Comparison of ENCODE assay signal across 9 cellular contexts in the genomic region with DNA sequence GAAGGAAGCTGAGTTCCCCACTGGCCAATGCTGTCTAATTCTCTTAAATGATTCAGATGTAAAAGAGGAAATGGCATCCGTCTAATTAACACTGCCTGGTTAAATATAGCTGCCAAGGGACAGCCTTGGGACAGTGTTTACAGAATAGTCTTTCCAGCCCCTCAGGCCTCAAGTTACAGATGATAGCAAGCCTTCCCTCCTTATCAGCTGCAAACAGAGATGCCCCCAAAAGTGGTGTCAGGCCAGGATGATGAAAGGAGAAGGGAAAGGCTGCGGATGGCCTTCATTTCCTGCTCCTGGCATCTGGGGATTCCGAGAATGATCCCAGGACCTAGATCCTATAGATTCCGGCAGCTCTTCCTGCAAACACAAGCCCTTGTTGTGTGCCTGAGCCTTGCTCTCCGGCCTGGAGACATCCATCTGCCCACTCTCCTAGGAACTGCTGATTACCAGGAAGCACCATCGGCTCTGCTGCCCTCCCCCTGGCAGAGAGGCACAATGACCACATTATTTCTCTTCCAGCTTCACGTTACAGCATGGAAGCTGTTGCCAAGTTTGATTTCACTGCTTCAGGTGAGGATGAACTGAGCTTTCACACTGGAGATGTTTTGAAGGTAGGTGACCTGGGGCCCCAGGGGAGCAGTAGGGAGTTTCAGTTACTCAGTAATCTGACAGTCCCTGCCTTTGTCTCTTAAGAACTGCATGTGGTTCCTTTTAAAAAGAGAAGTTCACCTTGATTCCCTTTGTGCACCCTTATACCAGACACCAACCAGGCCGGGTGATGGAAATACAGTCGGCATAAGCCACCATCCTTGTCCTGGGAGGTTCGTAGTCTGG. TPM values are rescaled to one million over a fixed set of nuclear protein-coding genes. Genes with fewer than 3 reads are reported as not detected.
DNase-seq lines count a peak whose midpoint lies in the region; ATAC-seq and TF ChIP-seq lines count a peak whose summit lies in the region.
"Had no signal": no experiment of that assay in that cellular context is flagged by ENCODE, and none has a peak within 500 bp of the region (broad histone marks: within the 10 kb centered on the region; RNA-seq: fewer than 3 reads in every experiment).

No MANE protein-coding gene starts in this region.

- H3K9ac ChIP-seq in BLaER1 treated with 17β-estradiol and CSF1 and Interleukin-3, amounts not matched to agents 10 nM and 100 nM = no peak overlapping the region; a peak in 1 of 22 replicates
- no peak overlapping the region for H3K9ac ChIP-seq in DND-41 (ENCODE audit: low read depth, low read length)

- H3K4me2 ChIP-seq in BLaER1 treated with 17β-estradiol and CSF1 and Interleukin-3, amounts not matched to agents 10 nM and 100 nM = peak overlapping the region; percentile 9 to 81 (median 63)
- no peak overlapping the region for H3K4me2 ChIP-seq in DND-41 (ENCODE audit: insufficient read depth, low read length)

- DNase-seq in DND-41 (no peak), OCI-M2 (lab: John Stamatoyannopoulos, UW; ENCODE audit: unreplicated experiment) (peak; percentile 65), foreskin melanocyte (peak; percentile 83), omental fat pad (ENCODE audit: low spot score) (no peak), retina (no peak), NCI-H82 treated with DMSO at 0.1 percent for 48 hours (lab: John Stamatoyannopoulos, UW; ENCODE audit: unreplicated experiment) (no peak)
- DNase-seq: RPMI8226 had no signal

- TF ChIP-seq CTCF in DND-41 (IDR thresholded peaks at IDR 0.05; ENCODE audit: borderline replicate concordance, extremely low read depth, low read length, poor library complexity, severe bottlenecking) (no peak), omental fat pad (IDR thresholded peaks at IDR 0.05) (no peak)

- H3K9me3 ChIP-seq in BLaER1 treated with 17β-estradiol and CSF1 and Interleukin-3, amounts not matched to agents 10 nM and 100 nM (replicated peaks in 1 of 11) = no peaks in the 10 kb centered on the region
- H3K9me3 ChIP-seq in DND-41 (ENCODE audit: insufficient read depth, low read length, severe bottlenecking) = no peaks in the 10 kb centered on the region

- H3K4me1 ChIP-seq in BLaER1 treated with 17β-estradiol and CSF1 and Interleukin-3, amounts not matched to agents 10 nM and 100 nM = peaks cover 32 to 62% (median 42%) of the 10 kb centered on the region in 10 experiments
- H3K4me1 ChIP-seq in DND-41 (ENCODE audit: insufficient read depth, low read length) = peaks cover 92% of the 10 kb centered on the region

- H2AFZ ChIP-seq in DND-41 (ENCODE audit: low read depth, low read length) = no peak overlapping the region

- H3K79me2 ChIP-seq in DND-41 (ENCODE audit: insufficient read depth, low read length) = peaks cover 85% of the 10 kb centered on the region

- ATAC-seq in DND-41 (ENCODE audit: insufficient read depth, low read depth) = no peak
- no peak for ATAC-seq in omental fat pad (ENCODE audit: low FRiP score)
- ATAC-seq in HG02840 (IDR thresholded peaks at IDR 0.05; ENCODE audit: low FRiP score, unreplicated experiment) = no peak

- H3K4me3 ChIP-seq in BLaER1 treated with 17β-estradiol and CSF1 and Interleukin-3, amounts not matched to agents 10 nM and 100 nM = no peak overlapping the region
- H3K4me3 ChIP-seq in DND-41 (ENCODE audit: low read depth in 1 of 2, low read length in 2 of 2) = no peak overlapping the region

- peaks cover 0 to 38% (median 0%) of the 10 kb centered on the region in 11 experiments; a peak in 4 of 22 replicates for H3K27me3 ChIP-seq in BLaER1 treated with 17β-estradiol and CSF1 and Interleukin-3, amounts not matched to agents 10 nM and 100 nM
- no peaks in the 10 kb centered on the region for H3K27me3 ChIP-seq in DND-41 (ENCODE audit: insufficient read depth, low read length, poor library complexity)

- H4K20me1 ChIP-seq in BLaER1 treated with 17β-estradiol and CSF1 and Interleukin-3, amounts not matched to agents 10 nM and 100 nM = peaks cover 0 to 4% (median 0%) of the 10 kb centered on the region in 11 experiments; a peak in 1 of 22 replicates
- no peaks in the 10 kb centered on the region for H4K20me1 ChIP-seq in DND-41 (ENCODE audit: insufficient read depth, low read length)

- peak overlapping the region in 3 of 11 experiments; percentile 10 to 36 (median 19); a peak in 2 of 22 replicates for H3K27ac ChIP-seq in BLaER1 treated with 17β-estradiol and CSF1 and Interleukin-3, amounts not matched to agents 10 nM and 100 nM
- peak overlapping the region; percentile 83 for H3K27ac ChIP-seq in DND-41 (ENCODE audit: low read length)

- H3K36me3 ChIP-seq in BLaER1 treated with 17β-estradiol and CSF1 and Interleukin-3, amounts not matched to agents 10 nM and 100 nM = no peaks in the 10 kb centered on the region
- H3K36me3 ChIP-seq in DND-41 (ENCODE audit: insufficient read depth, low read length) = peaks cover 42% of the 10 kb centered on the region

RNA-seq across cellular contexts. Expression of a gene that starts 13.4 kb away (rescaled TPM):
- not detected for total RNA-seq in omental fat pad

RNA-seq across cellular contexts. Expression of a gene that starts 45.9 kb away (rescaled TPM):
- 1 to 10 TPM; 1.0 to 9.5 (median 3.7) TPM for total RNA-seq in omental fat pad

RNA-seq across cellular contexts. Expression of a gene that starts 48.0 kb away (rescaled TPM):
- total RNA-seq in omental fat pad = under 1 TPM; 0.37 to 0.84 (median 0.57) TPM

RNA-seq across cellular contexts. Expression of a gene that starts 53.2 kb away (rescaled TPM):
- not detected for total RNA-seq in omental fat pad

Comparison
In these comparisons a context has a peak if more than half of its experiments do, and no peak if none do; other contexts are left out.
1. DNase-seq: peak in OCI-M2 (single experiment) and foreskin melanocyte (single experiment); none in DND-41 (single experiment), omental fat pad (single experiment), retina (single experiment) and NCI-H82 treated with DMSO at 0.1 percent for 48 hours (single experiment).